In the genomic region with DNA sequence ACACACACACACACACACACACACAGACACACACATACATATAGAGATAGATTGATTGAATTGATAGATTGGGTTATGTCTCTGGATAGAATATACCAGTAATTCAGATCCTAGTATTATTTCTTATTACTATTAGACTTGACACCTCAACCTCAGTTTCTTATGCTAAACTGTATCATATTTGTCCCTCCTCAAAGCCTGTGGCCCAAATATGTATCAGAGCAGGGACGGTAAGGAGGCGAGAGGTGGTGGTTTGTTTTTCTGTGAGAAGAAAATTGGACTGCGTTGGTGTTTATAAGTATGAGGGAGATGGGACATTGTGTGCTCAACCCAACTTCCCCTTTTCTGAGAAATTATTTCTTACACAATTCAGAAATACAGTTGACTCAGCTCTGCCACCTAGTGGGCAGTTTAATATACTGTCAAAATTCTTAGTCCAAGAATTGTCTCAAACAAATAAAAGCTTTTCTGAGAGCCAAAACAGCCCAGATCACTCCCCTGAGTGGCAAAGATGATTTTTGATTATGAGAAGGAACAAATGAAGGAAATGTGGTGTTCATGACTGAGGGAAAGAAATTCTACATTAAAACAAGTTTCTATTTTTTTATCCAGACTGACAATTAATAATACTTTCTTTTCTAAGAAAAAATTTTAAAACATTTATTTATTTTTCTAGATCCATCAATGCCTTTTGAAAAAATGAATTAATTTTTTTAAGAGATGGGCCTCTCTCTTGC, we compare ENCODE assay signal across 1 cellular context.
TF ChIP-seq lines count a peak whose summit lies in the region.

No MANE protein-coding gene starts in this region.

TF ChIP-seq in HepG2, 621 proteins besides CTCF, POLR2A, EP300 and RAD21 (continued from another document and continues in another):
- TF ChIP-seq, protein P1, sequence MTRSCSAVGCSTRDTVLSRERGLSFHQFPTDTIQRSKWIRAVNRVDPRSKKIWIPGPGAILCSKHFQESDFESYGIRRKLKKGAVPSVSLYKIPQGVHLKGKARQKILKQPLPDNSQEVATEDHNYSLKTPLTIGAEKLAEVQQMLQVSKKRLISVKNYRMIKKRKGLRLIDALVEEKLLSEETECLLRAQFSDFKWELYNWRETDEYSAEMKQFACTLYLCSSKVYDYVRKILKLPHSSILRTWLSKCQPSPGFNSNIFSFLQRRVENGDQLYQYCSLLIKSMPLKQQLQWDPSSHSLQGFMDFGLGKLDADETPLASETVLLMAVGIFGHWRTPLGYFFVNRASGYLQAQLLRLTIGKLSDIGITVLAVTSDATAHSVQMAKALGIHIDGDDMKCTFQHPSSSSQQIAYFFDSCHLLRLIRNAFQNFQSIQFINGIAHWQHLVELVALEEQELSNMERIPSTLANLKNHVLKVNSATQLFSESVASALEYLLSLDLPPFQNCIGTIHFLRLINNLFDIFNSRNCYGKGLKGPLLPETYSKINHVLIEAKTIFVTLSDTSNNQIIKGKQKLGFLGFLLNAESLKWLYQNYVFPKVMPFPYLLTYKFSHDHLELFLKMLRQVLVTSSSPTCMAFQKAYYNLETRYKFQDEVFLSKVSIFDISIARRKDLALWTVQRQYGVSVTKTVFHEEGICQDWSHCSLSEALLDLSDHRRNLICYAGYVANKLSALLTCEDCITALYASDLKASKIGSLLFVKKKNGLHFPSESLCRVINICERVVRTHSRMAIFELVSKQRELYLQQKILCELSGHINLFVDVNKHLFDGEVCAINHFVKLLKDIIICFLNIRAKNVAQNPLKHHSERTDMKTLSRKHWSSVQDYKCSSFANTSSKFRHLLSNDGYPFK (CRISPR knock-in tag; IDR thresholded peaks at IDR 0.05; ENCODE audit: borderline replicate concordance), result no peak
- TF ChIP-seq AGO1 (IDR thresholded peaks at IDR 0.05; ENCODE audit: low read depth, low read length, poor library complexity, severe bottlenecking), result no peak
- TF ChIP-seq, protein P2, sequence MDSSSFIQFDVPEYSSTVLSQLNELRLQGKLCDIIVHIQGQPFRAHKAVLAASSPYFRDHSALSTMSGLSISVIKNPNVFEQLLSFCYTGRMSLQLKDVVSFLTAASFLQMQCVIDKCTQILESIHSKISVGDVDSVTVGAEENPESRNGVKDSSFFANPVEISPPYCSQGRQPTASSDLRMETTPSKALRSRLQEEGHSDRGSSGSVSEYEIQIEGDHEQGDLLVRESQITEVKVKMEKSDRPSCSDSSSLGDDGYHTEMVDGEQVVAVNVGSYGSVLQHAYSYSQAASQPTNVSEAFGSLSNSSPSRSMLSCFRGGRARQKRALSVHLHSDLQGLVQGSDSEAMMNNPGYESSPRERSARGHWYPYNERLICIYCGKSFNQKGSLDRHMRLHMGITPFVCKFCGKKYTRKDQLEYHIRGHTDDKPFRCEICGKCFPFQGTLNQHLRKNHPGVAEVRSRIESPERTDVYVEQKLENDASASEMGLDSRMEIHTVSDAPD (CRISPR knock-in tag; IDR thresholded peaks at IDR 0.05), result no peak
- TF ChIP-seq MED1 (CRISPR knock-in tag; IDR thresholded peaks at IDR 0.05), result 0 out of 2 replicates have a peak, but pooled peaks have one; percentile 14
- TF ChIP-seq ZNF484 (CRISPR knock-in tag; IDR thresholded peaks at IDR 0.05; ENCODE audit: borderline replicate concordance, low read depth), result no peak
- no peak for TF ChIP-seq FOXA3 (CRISPR knock-in tag; IDR thresholded peaks at IDR 0.05)
- no peak for TF ChIP-seq POLR2AphosphoS2 (IDR thresholded peaks at IDR 0.05; ENCODE audit: low read depth, low read length)
- TF ChIP-seq MBD4 (IDR thresholded peaks at IDR 0.05; ENCODE audit: borderline replicate concordance, low read length), result no peak
- TF ChIP-seq NAIF1 (CRISPR knock-in tag; IDR thresholded peaks at IDR 0.05; ENCODE audit: borderline replicate concordance), result no peak
- TF ChIP-seq CREM (IDR thresholded peaks at IDR 0.05), result no peak
- TF ChIP-seq CREM (CRISPR knock-in tag; IDR thresholded peaks at IDR 0.05), result no peak
- no peak for TF ChIP-seq ZNF256 (CRISPR knock-in tag; conservative IDR thresholded peaks at IDR 0.05)
- peak; percentile 50; the same call in 1 of the 2 replicates for TF ChIP-seq GATAD2A (CRISPR knock-in tag; IDR thresholded peaks at IDR 0.05)
- no peak for TF ChIP-seq ZNF572 (CRISPR knock-in tag; IDR thresholded peaks at IDR 0.05)
- TF ChIP-seq ZNF75D (CRISPR knock-in tag; IDR thresholded peaks at IDR 0.05; ENCODE audit: borderline replicate concordance), result no peak
- no peak for TF ChIP-seq SRF (IDR thresholded peaks at IDR 0.05; ENCODE audit: low read depth, low read length)
- TF ChIP-seq, protein P3, sequence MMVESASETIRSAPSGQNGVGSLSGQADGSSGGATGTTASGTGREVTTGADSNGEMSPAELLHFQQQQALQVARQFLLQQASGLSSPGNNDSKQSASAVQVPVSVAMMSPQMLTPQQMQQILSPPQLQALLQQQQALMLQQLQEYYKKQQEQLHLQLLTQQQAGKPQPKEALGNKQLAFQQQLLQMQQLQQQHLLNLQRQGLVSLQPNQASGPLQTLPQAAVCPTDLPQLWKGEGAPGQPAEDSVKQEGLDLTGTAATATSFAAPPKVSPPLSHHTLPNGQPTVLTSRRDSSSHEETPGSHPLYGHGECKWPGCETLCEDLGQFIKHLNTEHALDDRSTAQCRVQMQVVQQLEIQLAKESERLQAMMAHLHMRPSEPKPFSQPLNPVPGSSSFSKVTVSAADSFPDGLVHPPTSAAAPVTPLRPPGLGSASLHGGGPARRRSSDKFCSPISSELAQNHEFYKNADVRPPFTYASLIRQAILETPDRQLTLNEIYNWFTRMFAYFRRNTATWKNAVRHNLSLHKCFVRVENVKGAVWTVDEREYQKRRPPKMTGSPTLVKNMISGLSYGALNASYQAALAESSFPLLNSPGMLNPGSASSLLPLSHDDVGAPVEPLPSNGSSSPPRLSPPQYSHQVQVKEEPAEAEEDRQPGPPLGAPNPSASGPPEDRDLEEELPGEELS (CRISPR knock-in tag; IDR thresholded peaks at IDR 0.05), result no peak
- 0 out of 2 replicates have a peak, but pooled peaks have one; percentile 35 for TF ChIP-seq SAP130 (CRISPR knock-in tag; IDR thresholded peaks at IDR 0.05; ENCODE audit: low read depth)
- peak; percentile 63 for TF ChIP-seq STAG1 (CRISPR knock-in tag; IDR thresholded peaks at IDR 0.05)
- TF ChIP-seq SMAD1 (CRISPR knock-in tag; IDR thresholded peaks at IDR 0.05; ENCODE audit: borderline replicate concordance, low read depth), result no peak
- TF ChIP-seq, protein P4, sequence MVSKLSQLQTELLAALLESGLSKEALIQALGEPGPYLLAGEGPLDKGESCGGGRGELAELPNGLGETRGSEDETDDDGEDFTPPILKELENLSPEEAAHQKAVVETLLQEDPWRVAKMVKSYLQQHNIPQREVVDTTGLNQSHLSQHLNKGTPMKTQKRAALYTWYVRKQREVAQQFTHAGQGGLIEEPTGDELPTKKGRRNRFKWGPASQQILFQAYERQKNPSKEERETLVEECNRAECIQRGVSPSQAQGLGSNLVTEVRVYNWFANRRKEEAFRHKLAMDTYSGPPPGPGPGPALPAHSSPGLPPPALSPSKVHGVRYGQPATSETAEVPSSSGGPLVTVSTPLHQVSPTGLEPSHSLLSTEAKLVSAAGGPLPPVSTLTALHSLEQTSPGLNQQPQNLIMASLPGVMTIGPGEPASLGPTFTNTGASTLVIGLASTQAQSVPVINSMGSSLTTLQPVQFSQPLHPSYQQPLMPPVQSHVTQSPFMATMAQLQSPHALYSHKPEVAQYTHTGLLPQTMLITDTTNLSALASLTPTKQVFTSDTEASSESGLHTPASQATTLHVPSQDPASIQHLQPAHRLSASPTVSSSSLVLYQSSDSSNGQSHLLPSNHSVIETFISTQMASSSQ (IDR thresholded peaks at IDR 0.05; ENCODE audit: low read depth), result no peak
- TF ChIP-seq, protein P4 (CRISPR knock-in tag; IDR thresholded peaks at IDR 0.05; ENCODE audit: borderline replicate concordance), result no peak
- no peak for TF ChIP-seq HDAC1 (CRISPR knock-in tag; IDR thresholded peaks at IDR 0.05)
- TF ChIP-seq THYN1 (CRISPR knock-in tag; IDR thresholded peaks at IDR 0.05; ENCODE audit: borderline replicate concordance, low read depth), result no peak
- no peak for TF ChIP-seq ZNF329 (CRISPR knock-in tag; IDR thresholded peaks at IDR 0.05; ENCODE audit: low read depth)
- TF ChIP-seq PCBP1 (IDR thresholded peaks at IDR 0.05; ENCODE audit: borderline replicate concordance, low read depth, low read length), result no peak
- TF ChIP-seq SMC3 (IDR thresholded peaks at IDR 0.05; ENCODE audit: low read length), result peak; percentile 81
- TF ChIP-seq SSRP1 (CRISPR knock-in tag; IDR thresholded peaks at IDR 0.05), result no peak
- TF ChIP-seq, protein P5, sequence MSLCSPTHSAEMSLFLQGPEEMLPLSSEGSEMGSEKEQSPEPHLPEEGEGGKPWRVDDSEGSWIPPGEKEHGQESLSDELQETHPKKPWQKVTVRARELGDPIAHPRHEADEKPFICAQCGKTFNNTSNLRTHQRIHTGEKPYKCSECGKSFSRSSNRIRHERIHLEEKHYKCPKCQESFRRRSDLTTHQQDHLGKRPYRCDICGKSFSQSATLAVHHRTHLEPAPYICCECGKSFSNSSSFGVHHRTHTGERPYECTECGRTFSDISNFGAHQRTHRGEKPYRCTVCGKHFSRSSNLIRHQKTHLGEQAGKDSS (CRISPR knock-in tag; IDR thresholded peaks at IDR 0.05; ENCODE audit: borderline replicate concordance, low read depth), result no peak
- TF ChIP-seq CCAR2 (optimal IDR thresholded peaks at IDR 0.05; ENCODE audit: low read depth, low read length), result no peak
- TF ChIP-seq, protein P6, sequence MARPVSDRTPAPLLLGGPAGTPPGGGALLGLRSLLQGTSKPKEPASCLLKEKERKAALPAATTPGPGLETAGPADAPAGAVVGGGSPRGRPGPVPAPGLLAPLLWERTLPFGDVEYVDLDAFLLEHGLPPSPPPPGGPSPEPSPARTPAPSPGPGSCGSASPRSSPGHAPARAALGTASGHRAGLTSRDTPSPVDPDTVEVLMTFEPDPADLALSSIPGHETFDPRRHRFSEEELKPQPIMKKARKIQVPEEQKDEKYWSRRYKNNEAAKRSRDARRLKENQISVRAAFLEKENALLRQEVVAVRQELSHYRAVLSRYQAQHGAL (CRISPR knock-in tag; IDR thresholded peaks at IDR 0.05; ENCODE audit: not compliant biosample characterization), result no peak
- TF ChIP-seq, protein P7, sequence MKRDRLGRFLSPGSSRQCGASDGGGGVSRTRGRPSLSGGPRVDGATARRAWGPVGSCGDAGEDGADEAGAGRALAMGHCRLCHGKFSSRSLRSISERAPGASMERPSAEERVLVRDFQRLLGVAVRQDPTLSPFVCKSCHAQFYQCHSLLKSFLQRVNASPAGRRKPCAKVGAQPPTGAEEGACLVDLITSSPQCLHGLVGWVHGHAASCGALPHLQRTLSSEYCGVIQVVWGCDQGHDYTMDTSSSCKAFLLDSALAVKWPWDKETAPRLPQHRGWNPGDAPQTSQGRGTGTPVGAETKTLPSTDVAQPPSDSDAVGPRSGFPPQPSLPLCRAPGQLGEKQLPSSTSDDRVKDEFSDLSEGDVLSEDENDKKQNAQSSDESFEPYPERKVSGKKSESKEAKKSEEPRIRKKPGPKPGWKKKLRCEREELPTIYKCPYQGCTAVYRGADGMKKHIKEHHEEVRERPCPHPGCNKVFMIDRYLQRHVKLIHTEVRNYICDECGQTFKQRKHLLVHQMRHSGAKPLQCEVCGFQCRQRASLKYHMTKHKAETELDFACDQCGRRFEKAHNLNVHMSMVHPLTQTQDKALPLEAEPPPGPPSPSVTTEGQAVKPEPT (CRISPR knock-in tag; IDR thresholded peaks at IDR 0.05; ENCODE audit: low read depth), result no peak
- TF ChIP-seq ZNF501 (CRISPR knock-in tag; IDR thresholded peaks at IDR 0.05), result no peak
- peak; percentile 74 for TF ChIP-seq CEBPG (CRISPR knock-in tag; IDR thresholded peaks at IDR 0.05)
- no peak for TF ChIP-seq ZNF781 (CRISPR knock-in tag; IDR thresholded peaks at IDR 0.05; ENCODE audit: borderline replicate concordance, not compliant biosample characterization)
- TF ChIP-seq KAT7 (CRISPR knock-in tag; IDR thresholded peaks at IDR 0.05; ENCODE audit: borderline replicate concordance), result no peak
- TF ChIP-seq XRCC5 (optimal IDR thresholded peaks at IDR 0.05; ENCODE audit: low read length), result no peak
- no peak for TF ChIP-seq RXRA (CRISPR knock-in tag; IDR thresholded peaks at IDR 0.05)
- no peak for TF ChIP-seq FIP1L1 (IDR thresholded peaks at IDR 0.05; ENCODE audit: borderline replicate concordance, insufficient read depth, low read depth, low read length)
- TF ChIP-seq NCOA2 (CRISPR knock-in tag; IDR thresholded peaks at IDR 0.05), result no peak
- no peak for TF ChIP-seq ISL2 (CRISPR knock-in tag; IDR thresholded peaks at IDR 0.05)
- TF ChIP-seq PHF20 (CRISPR knock-in tag; IDR thresholded peaks at IDR 0.05), result no peak
- TF ChIP-seq ZNF562 (CRISPR knock-in tag; IDR thresholded peaks at IDR 0.05; ENCODE audit: borderline replicate concordance), result no peak
- no peak for TF ChIP-seq ZNF382 (CRISPR knock-in tag; IDR thresholded peaks at IDR 0.05; ENCODE audit: borderline replicate concordance)
- peak; percentile 38; the same call in 1 of the 2 replicates for TF ChIP-seq RXRB (CRISPR knock-in tag; IDR thresholded peaks at IDR 0.05; ENCODE audit: borderline replicate concordance)
- TF ChIP-seq, protein P8, sequence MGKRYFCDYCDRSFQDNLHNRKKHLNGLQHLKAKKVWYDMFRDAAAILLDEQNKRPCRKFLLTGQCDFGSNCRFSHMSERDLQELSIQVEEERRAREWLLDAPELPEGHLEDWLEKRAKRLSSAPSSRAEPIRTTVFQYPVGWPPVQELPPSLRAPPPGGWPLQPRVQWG (CRISPR knock-in tag; IDR thresholded peaks at IDR 0.05; ENCODE audit: borderline replicate concordance, low read depth), result no peak
- TF ChIP-seq, protein P9, sequence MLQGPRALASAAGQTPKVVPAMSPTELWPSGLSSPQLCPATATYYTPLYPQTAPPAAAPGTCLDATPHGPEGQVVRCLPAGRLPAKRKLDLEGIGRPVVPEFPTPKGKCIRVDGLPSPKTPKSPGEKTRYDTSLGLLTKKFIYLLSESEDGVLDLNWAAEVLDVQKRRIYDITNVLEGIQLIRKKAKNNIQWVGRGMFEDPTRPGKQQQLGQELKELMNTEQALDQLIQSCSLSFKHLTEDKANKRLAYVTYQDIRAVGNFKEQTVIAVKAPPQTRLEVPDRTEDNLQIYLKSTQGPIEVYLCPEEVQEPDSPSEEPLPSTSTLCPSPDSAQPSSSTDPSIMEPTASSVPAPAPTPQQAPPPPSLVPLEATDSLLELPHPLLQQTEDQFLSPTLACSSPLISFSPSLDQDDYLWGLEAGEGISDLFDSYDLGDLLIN (CRISPR knock-in tag; IDR thresholded peaks at IDR 0.05; ENCODE audit: borderline replicate concordance), result no peak
- no peak for TF ChIP-seq PHF21A (CRISPR knock-in tag; IDR thresholded peaks at IDR 0.05)
- TF ChIP-seq ZNF776 (CRISPR knock-in tag; IDR thresholded peaks at IDR 0.05), result no peak
- no peak for TF ChIP-seq ZNF12 (CRISPR knock-in tag; IDR thresholded peaks at IDR 0.05)
- no peak for TF ChIP-seq GTF2F1 (IDR thresholded peaks at IDR 0.05; ENCODE audit: low read length)
- no peak for TF ChIP-seq RBM39 (IDR thresholded peaks at IDR 0.05; ENCODE audit: low read depth, low read length, poor library complexity, severe bottlenecking)
